In genomic region chr11:18768472-18768901, GRCh38 we compare ENCODE assay signal across 9 cellular contexts. TPM values are rescaled to one million over a fixed set of nuclear protein-coding genes. Genes with fewer than 3 reads are reported as not detected.
DNase-seq lines count a peak whose midpoint lies in the region; ATAC-seq, FAIRE-seq and TF ChIP-seq lines count a peak whose summit lies in the region.
"Had no signal": no experiment of that assay in that cellular context is flagged by ENCODE, and none has a peak within 500 bp of the region (broad histone marks: within the 10 kb centered on the region; RNA-seq: fewer than 3 reads in every experiment).

No MANE protein-coding gene starts in this region.

- no peak for TF ChIP-seq CTCF in kidney (IDR thresholded peaks at IDR 0.05; ENCODE audit: borderline replicate concordance, extremely low read depth, insufficient read depth)

- H3K4me3 ChIP-seq in kidney (ENCODE audit: low read length in 2 of 2): no peak overlapping the region

- ATAC-seq in GM18873 (IDR thresholded peaks at IDR 0.05; ENCODE audit: low FRiP score, unreplicated experiment) (peak; percentile 83), GM21529 (IDR thresholded peaks at IDR 0.05; ENCODE audit: unreplicated experiment) (peak; percentile 86), HG03520 (IDR thresholded peaks at IDR 0.05; ENCODE audit: unreplicated experiment) (peak; percentile 90)

- DNase-seq in kidney: peak; percentile 22
- DNase-seq in D341Med (ENCODE audit: low spot score): no peak
- no peak for DNase-seq in glomerular visceral epithelial cell (ENCODE audit: extremely low spot score)
- DNase-seq in NCI-H146 treated with DMSO at 0.1 percent for 48 hours (lab: John Stamatoyannopoulos, UW; ENCODE audit: unreplicated experiment): no peak
- DNase-seq in islet precursor cell: no peak

- intact Hi-C loops in kidney (cut with DNase I): no loop called here

- H3K36me3 ChIP-seq in kidney (ENCODE audit: control insufficient read depth in 1 of 2, insufficient read depth in 2 of 2, low read length in 2 of 2): no peaks in the 10 kb centered on the region

- H3K9ac ChIP-seq in kidney (ENCODE audit: low read length in 2 of 2): no peak overlapping the region

- no peaks in the 10 kb centered on the region for H3K4me1 ChIP-seq in kidney (ENCODE audit: control insufficient read depth in 1 of 2, insufficient read depth in 1 of 2, low read depth in 1 of 2, low read length in 2 of 2)

- no peak for FAIRE-seq in kidney (lab: Jason Lieb, UNC)

- H3K9me3 ChIP-seq in kidney (ENCODE audit: control insufficient read depth in 1 of 2, low read length in 2 of 2): no peaks in the 10 kb centered on the region

- H3K27ac ChIP-seq in kidney (ENCODE audit: low read depth in 2 of 2, low read length in 2 of 2): no peak overlapping the region
- H3K27ac ChIP-seq: RWPE1 had no signal

RNA-seq across cellular contexts. Expression of gene PTPN5, which starts 23.1 kb away (rescaled TPM):
- total RNA-seq in kidney: not detected
- 0.17 TPM for polyA plus RNA-seq in kidney (ENCODE audit: insufficient read depth, low read depth, low replicate concordance)

RNA-seq across cellular contexts. Expression of gene IGSF22, which starts 42.5 kb away (rescaled TPM):
- total RNA-seq in kidney: 2.5 TPM
- 2.8 TPM for polyA plus RNA-seq in kidney (ENCODE audit: insufficient read depth, low read depth, low replicate concordance)
